ENCODE assay signal across 8 cellular contexts in the genomic region with DNA sequence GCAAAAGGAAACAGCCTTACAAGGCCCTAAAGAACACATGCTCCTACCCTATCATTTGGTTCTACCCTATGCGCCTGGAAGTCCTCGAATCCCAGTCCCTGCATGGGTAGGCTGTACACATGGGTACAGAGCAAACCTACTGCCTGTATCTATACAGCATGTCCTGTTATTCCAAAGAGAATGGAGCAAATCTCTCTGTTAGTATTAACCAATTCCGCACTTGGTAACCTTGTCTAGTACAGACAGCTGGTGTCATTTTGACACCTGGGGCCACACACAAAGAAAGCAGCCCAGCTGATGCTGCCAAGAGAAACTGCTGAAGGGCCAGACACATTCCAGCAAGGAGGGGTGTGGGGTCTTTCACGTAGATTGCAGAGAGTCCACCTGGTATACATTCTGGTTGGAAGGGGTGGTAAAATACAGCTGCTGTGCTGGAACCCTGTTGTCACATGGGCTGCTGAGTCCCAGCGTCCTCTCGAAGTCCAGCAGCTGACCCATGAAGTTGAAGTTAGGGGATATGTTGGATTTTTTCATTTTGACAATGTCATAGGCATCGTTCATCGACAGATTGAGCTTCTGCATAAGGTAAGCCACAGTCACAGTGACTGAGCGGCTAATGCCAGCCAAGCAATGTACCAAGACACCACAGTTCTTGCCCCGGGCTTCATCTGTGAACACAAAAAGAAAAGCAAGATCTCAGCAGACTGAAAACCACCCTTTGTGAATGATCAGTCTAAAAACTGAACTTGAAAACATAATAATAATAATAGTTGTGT. TPM values are rescaled to one million over a fixed set of nuclear protein-coding genes. Genes with fewer than 3 reads are reported as not detected.
DNase-seq lines count a peak whose midpoint lies in the region; ATAC-seq and TF ChIP-seq lines count a peak whose summit lies in the region.

No MANE protein-coding gene starts in this region.

- BruUV-seq in PC-3 (replicated peaks; lab: Mats Ljungman, UMichigan) = no TSS peak

- H4K20me1 ChIP-seq in PC-3 (ENCODE audit: low read length) = peaks cover 53% of the 10 kb centered on the region

- H3K27ac Mint-ChIP-seq in CD14-positive monocyte = peak overlapping the region; percentile 62 to 98 (median 97)
- H3K27ac Mint-ChIP-seq in natural killer cell treated with Interleukin-12 subunit alpha and Interleukin-12 subunit beta and Interleukin-15 and Interleukin-18, amount 100 ng/mL, for 72 hours = peak overlapping the region; percentile 75 to 90

- no peaks in the 10 kb centered on the region for H3K9me3 ChIP-seq in PC-3 (ENCODE audit: low read length)

- H3K4me1 ChIP-seq in PC-3 (ENCODE audit: insufficient read depth, low read length) = peaks cover 45% of the 10 kb centered on the region

- peak overlapping the region; percentile 91 for H3K4me2 ChIP-seq in PC-3 (ENCODE audit: low read length)

- H3K4me3 ChIP-seq in PC-3 (ENCODE audit: low read length) (peak overlapping the region; percentile 98), dorsolateral prefrontal cortex (peak overlapping the region in 58 of 59 donors; percentile 17 to 93 (median 84))

- peak overlapping the region; percentile 90 for H3K9ac ChIP-seq in PC-3 (ENCODE audit: low read length)

- H3K9me2 ChIP-seq in PC-3 (replicated peaks; ENCODE audit: low read length) = no peaks in the 10 kb centered on the region

- H3K36me3 ChIP-seq in PC-3 (ENCODE audit: low read depth, low read length) = peaks cover 41% of the 10 kb centered on the region

- intact Hi-C loops in CD14-positive monocyte (cut with micrococcal nuclease) (loop anchor here in 1 of 2 donors (10.0 kb wide), 1 partner anchor 116 kb away; no protein-coding TSS in a partner anchor), PC-3 (cut with micrococcal nuclease) (loop anchor here (5.0 kb wide), 2 partner anchors 97 to 187 kb away; no protein-coding TSS in a partner anchor), dorsolateral prefrontal cortex (cut with DNase I) (no loop called here)

- TF ChIP-seq CTCF in CD14-positive monocyte (IDR thresholded peaks at IDR 0.05) (no peak), PC-3 (conservative IDR thresholded peaks at IDR 0.05; ENCODE audit: low read depth, low read length) (no peak), dorsolateral prefrontal cortex (IDR thresholded peaks at IDR 0.05 in 54 of 56, conservative IDR thresholded peaks at IDR 0.05 in 2 of 56; ENCODE audit: low read depth in 1 of 56, partially characterized antibody in 56 of 56) (no peak)

- H3F3A ChIP-seq in PC-3 (ENCODE audit: low read length, unreplicated experiment) = peaks cover 9% of the 10 kb centered on the region

- peaks cover 42 to 50% of the 10 kb centered on the region in 2 donors for H3K36me3 Mint-ChIP-seq in CD14-positive monocyte
- H3K36me3 Mint-ChIP-seq in natural killer cell treated with Interleukin-12 subunit alpha and Interleukin-12 subunit beta and Interleukin-15 and Interleukin-18, amount 100 ng/mL, for 72 hours = peaks cover 26% of the 10 kb centered on the region

- POLR2A ChIA-PET in PC-3 (lab: Charles Lee; ENCODE audit: unreplicated experiment) = interaction anchor here (0.6 kb wide), 1 partner anchor 104 kb away, joined by 4 read pairs; no protein-coding TSS in a partner anchor

- H3K9me3 Mint-ChIP-seq in CD14-positive monocyte = peaks cover 0 to 13% (median 2%) of the 10 kb centered on the region in 7 donors
- H3K9me3 Mint-ChIP-seq in natural killer cell treated with Interleukin-12 subunit alpha and Interleukin-12 subunit beta and Interleukin-15 and Interleukin-18, amount 100 ng/mL, for 72 hours = no peaks in the 10 kb centered on the region

- H3K27me3 Mint-ChIP-seq in CD14-positive monocyte (ENCODE audit: low read depth in 3 of 3) = peaks cover 0 to 3% (median 0%) of the 10 kb centered on the region in 3 donors
- no peaks in the 10 kb centered on the region for H3K27me3 Mint-ChIP-seq in natural killer cell treated with Interleukin-12 subunit alpha and Interleukin-12 subunit beta and Interleukin-15 and Interleukin-18, amount 100 ng/mL, for 72 hours

- peak overlapping the region; percentile 99 to 100 for H3K4me3 Mint-ChIP-seq in CD14-positive monocyte
- peak overlapping the region; percentile 86 for H3K4me3 Mint-ChIP-seq in natural killer cell treated with Interleukin-12 subunit alpha and Interleukin-12 subunit beta and Interleukin-15 and Interleukin-18, amount 100 ng/mL, for 72 hours

- peak overlapping the region; percentile 84 for H3K27ac ChIP-seq in PC-3 (ENCODE audit: low read length)
- peak overlapping the region in 56 of 59 donors; percentile 4 to 98 (median 90) for H3K27ac ChIP-seq in dorsolateral prefrontal cortex

- ATAC-seq in PC-3 = no peak
- ATAC-seq in natural killer cell treated with Interleukin-12 subunit alpha and Interleukin-12 subunit beta and Interleukin-15 and Interleukin-18, amount 100 ng/mL, for 72 hours = no peak
- no peak for ATAC-seq in HG03045 (IDR thresholded peaks at IDR 0.05; ENCODE audit: unreplicated experiment)
- ATAC-seq in HG02840 (IDR thresholded peaks at IDR 0.05; ENCODE audit: low FRiP score, unreplicated experiment) = no peak
- no peak for ATAC-seq in GM19452 (IDR thresholded peaks at IDR 0.05; ENCODE audit: unreplicated experiment)

- no peaks in the 10 kb centered on the region for H3K27me3 ChIP-seq in PC-3 (ENCODE audit: low read length)
- peaks cover 0 to 7% (median 0%) of the 10 kb centered on the region in 45 donors for H3K27me3 ChIP-seq in dorsolateral prefrontal cortex

- DNase-seq in CD14-positive monocyte (ENCODE audit: low spot score) (no peak), PC-3 (no peak), dorsolateral prefrontal cortex (no peak), GF-D8 (lab: John Stamatoyannopoulos, UW) (no peak)
- no peak for DNase-seq in natural killer cell treated with Interleukin-12 subunit alpha and Interleukin-12 subunit beta and Interleukin-15 and Interleukin-18, amount 100 ng/mL, for 72 hours (ENCODE audit: low spot score)

- peaks cover 57% of the 10 kb centered on the region for H3K4me1 Mint-ChIP-seq in CD14-positive monocyte
- H3K4me1 Mint-ChIP-seq in natural killer cell treated with Interleukin-12 subunit alpha and Interleukin-12 subunit beta and Interleukin-15 and Interleukin-18, amount 100 ng/mL, for 72 hours (ENCODE audit: low read depth in 2 of 2) = peaks cover 63 to 78% of the 10 kb centered on the region in 2 donors

- H2AFZ ChIP-seq in PC-3 (ENCODE audit: low read length) = no peak overlapping the region

- peaks cover 57% of the 10 kb centered on the region for H3K79me2 ChIP-seq in PC-3 (ENCODE audit: low read length)

- CTCF ChIA-PET in PC-3 (lab: Charles Lee) = no interaction called here

RNA-seq across cellular contexts. Expression of gene DUSP6, which starts 3.2 kb away (rescaled TPM):
- 100 to 1,000 TPM; 653 to 880 TPM for polyA plus RNA-seq in CD14-positive monocyte
- total RNA-seq in PC-3 (2014; rRNA removed) = 184 and 244 TPM in 2 replicates
- total RNA-seq in dorsolateral prefrontal cortex = 10 to 100 TPM in 119 of 120 experiments, 1 to 10 TPM in 1; 8.1 to 87.8 (median 26.2) TPM
- total RNA-seq in natural killer cell treated with Interleukin-12 subunit alpha and Interleukin-12 subunit beta and Interleukin-15 and Interleukin-18, amount 100 ng/mL, for 72 hours = 10 to 100 TPM; 49.4 to 65.9 TPM
